Comparison of ENCODE assay signal across 8 cellular contexts in genomic region chr6:141364232-141364631, GRCh38.
"Had no signal": no experiment of that assay in that cellular context is flagged by ENCODE, and none has a peak within 500 bp of the region (broad histone marks: within the 10 kb centered on the region; RNA-seq: fewer than 3 reads in every experiment).

No MANE protein-coding gene starts in this region.

- ATAC-seq: GM23338, HepG2 had no signal

- FAIRE-seq: H1, H54, HepG2 had no signal

- DNase-seq: H9, HCEC 1CT, Karpas-422, KBM-7 had no signal
